In the genomic region with DNA sequence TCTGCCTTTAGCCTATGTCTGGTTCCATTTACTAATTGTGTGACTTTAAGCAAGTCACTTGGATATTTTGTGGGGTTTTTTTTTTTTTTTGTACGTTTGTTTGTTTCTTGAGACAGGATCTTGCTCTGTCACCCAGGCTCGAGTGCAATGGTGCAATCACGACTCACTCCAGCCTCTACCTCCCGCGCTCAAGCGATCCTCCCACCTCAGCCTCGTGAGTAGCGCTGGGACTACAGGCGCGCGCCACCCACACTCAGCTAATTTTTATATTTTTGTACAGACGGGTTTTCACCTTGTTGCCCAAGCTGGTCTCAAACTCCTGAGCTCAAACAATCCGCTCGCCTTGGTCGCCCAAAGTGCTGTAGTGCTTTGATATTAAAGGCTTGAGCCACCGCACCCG, we compare ENCODE assay signal across 1 cellular context.
TF ChIP-seq lines count a peak whose summit lies in the region.

No MANE protein-coding gene starts in this region.

TF ChIP-seq in HCT116, 20 proteins besides CTCF, POLR2A, EP300 and RAD21 (continued from another document):
- TF ChIP-seq YY1 (IDR thresholded peaks at IDR 0.05; ENCODE audit: extremely low read depth, insufficient replicate concordance, low read depth, low read length) (no peak), EZH2phosphoT487 (IDR thresholded peaks at IDR 0.05; ENCODE audit: borderline replicate concordance) (no peak), FOSL1 (IDR thresholded peaks at IDR 0.05; ENCODE audit: low read depth) (no peak), EGR1 (IDR thresholded peaks at IDR 0.05; ENCODE audit: low read depth) (no peak)
- TF ChIP-seq, protein P1, sequence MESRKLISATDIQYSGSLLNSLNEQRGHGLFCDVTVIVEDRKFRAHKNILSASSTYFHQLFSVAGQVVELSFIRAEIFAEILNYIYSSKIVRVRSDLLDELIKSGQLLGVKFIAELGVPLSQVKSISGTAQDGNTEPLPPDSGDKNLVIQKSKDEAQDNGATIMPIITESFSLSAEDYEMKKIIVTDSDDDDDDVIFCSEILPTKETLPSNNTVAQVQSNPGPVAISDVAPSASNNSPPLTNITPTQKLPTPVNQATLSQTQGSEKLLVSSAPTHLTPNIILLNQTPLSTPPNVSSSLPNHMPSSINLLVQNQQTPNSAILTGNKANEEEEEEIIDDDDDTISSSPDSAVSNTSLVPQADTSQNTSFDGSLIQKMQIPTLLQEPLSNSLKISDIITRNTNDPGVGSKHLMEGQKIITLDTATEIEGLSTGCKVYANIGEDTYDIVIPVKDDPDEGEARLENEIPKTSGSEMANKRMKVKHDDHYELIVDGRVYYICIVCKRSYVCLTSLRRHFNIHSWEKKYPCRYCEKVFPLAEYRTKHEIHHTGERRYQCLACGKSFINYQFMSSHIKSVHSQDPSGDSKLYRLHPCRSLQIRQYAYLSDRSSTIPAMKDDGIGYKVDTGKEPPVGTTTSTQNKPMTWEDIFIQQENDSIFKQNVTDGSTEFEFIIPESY (IDR thresholded peaks at IDR 0.05; ENCODE audit: extremely low read depth, insufficient replicate concordance, low read length), result no peak
- TF ChIP-seq, protein P2, sequence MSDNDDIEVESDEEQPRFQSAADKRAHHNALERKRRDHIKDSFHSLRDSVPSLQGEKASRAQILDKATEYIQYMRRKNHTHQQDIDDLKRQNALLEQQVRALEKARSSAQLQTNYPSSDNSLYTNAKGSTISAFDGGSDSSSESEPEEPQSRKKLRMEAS (IDR thresholded peaks at IDR 0.05), result no peak
